Comparison of ENCODE assay signal across 27 cellular contexts in genomic region chr7:111235709-111236108, GRCh38.
A peak's percentile ranks its signal among the peaks of the same experiment; 100 is the strongest.
DNase-seq lines count a peak whose midpoint lies in the region; ATAC-seq, FAIRE-seq and TF ChIP-seq lines count a peak whose summit lies in the region.
"Had no signal": no experiment of that assay in that cellular context is flagged by ENCODE, and none has a peak within 500 bp of the region (broad histone marks: within the 10 kb centered on the region; RNA-seq: fewer than 3 reads in every experiment).

No MANE protein-coding gene starts in this region.

- TF ChIP-seq EP300 in HepG2 (IDR thresholded peaks at IDR 0.05; ENCODE audit: low read depth in 2 of 2, low read length in 2 of 2) (no peak), HepG2 (CRISPR knock-in tag; IDR thresholded peaks at IDR 0.05; ENCODE audit: borderline replicate concordance) (no peak)

- H3K27ac ChIP-seq in HepG2 (ENCODE audit: extremely low read length, insufficient read depth, low read length) (no peak overlapping the region), right lobe of liver (no peak overlapping the region), HEK293 (ENCODE audit: extremely low read depth, low read depth, low read length) (no peak overlapping the region)
- H3K27ac ChIP-seq: BLaER1 had no signal

- H3K4me3 ChIP-seq in HepG2 (replicated peaks in 1 of 3; ENCODE audit: insufficient read depth in 1 of 3, low read depth in 2 of 3, low read length in 3 of 3) (no peak overlapping the region), right lobe of liver (no peak overlapping the region), HEK293 (ENCODE audit: low read depth, low read length) (no peak overlapping the region)
- H3K4me3 ChIP-seq: BLaER1 had no signal

- H3K27me3 ChIP-seq in HepG2 (ENCODE audit: control insufficient read depth in 1 of 2, insufficient read depth in 2 of 2, low read length in 2 of 2), result no peaks in the 10 kb centered on the region
- no peaks in the 10 kb centered on the region for H3K27me3 ChIP-seq in right lobe of liver
- H3K27me3 ChIP-seq: BE2C, BLaER1 had no signal

- H3K4me1 ChIP-seq in HepG2 (ENCODE audit: insufficient read depth, low read length), result no peaks in the 10 kb centered on the region
- H3K4me1 ChIP-seq in right lobe of liver, result no peaks in the 10 kb centered on the region
- H3K4me1 ChIP-seq in HEK293 (ENCODE audit: control insufficient read depth, insufficient read depth, low read length), result no peaks in the 10 kb centered on the region
- H3K4me1 ChIP-seq: BLaER1 had no signal

- H3K4me2 ChIP-seq in HepG2 (ENCODE audit: low read depth, low read length), result no peak overlapping the region
- H3K4me2 ChIP-seq: BLaER1 had no signal

- peaks cover 3 to 5% of the 10 kb centered on the region in 2 donors for H3K36me3 Mint-ChIP-seq in activated T-cell treated with anti-CD3 and anti-CD28 coated beads, Interleukin-2, amount 50 U/mL, for 72 hours (ENCODE audit: insufficient read depth in 2 of 2)
- peaks cover 5% of the 10 kb centered on the region for H3K36me3 Mint-ChIP-seq in activated T-cell treated with anti-CD3 and anti-CD28 coated beads, Interleukin-2, amount 50 U/mL, for 24 hours (ENCODE audit: low read depth)
- H3K36me3 Mint-ChIP-seq: CD14-positive monocyte had no signal

- BruUV-seq in HepG2 (replicated peaks; lab: Mats Ljungman, UMichigan), result no TSS peak

- no peak overlapping the region for H2AFZ ChIP-seq in HepG2 (ENCODE audit: low read length)

- H4K20me1 ChIP-seq in HepG2 (ENCODE audit: insufficient read depth, low read length), result no peaks in the 10 kb centered on the region
- H4K20me1 ChIP-seq: BLaER1 had no signal

- H3K27ac Mint-ChIP-seq in activated T-cell treated with anti-CD3 and anti-CD28 coated beads, Interleukin-2, amount 50 U/mL, for 72 hours, result peak overlapping the region; percentile 22
- H3K27ac Mint-ChIP-seq in activated T-cell treated with anti-CD3 and anti-CD28 coated beads, Interleukin-2, amount 50 U/mL, for 24 hours, result no peak overlapping the region
- H3K27ac Mint-ChIP-seq: CD14-positive monocyte; CD4-positive, alpha-beta memory T cell; CD4-positive, CD25-positive, alpha-beta regulatory T cell; CD8-positive, alpha-beta memory T cell had no signal

- no peak overlapping the region for H3K4me3 Mint-ChIP-seq in activated T-cell treated with anti-CD3 and anti-CD28 coated beads, Interleukin-2, amount 50 U/mL, for 72 hours
- no peak overlapping the region for H3K4me3 Mint-ChIP-seq in activated T-cell treated with anti-CD3 and anti-CD28 coated beads, Interleukin-2, amount 50 U/mL, for 24 hours
- H3K4me3 Mint-ChIP-seq: CD14-positive monocyte; CD4-positive, alpha-beta memory T cell; CD4-positive, CD25-positive, alpha-beta regulatory T cell; CD8-positive, alpha-beta memory T cell had no signal

- in situ Hi-C loops in HepG2 (cut with HindIII; ENCODE audit: extremely low pct_ligation_motif_present, low pct_unique_long_range_greater_than_20kb), result no loop called here

- TF ChIP-seq POLR2A in HepG2 (IDR thresholded peaks at IDR 0.05; ENCODE audit: insufficient read depth in 1 of 2, low read depth in 2 of 2, low read length in 2 of 2), result no peak
- no peak for TF ChIP-seq POLR2A in right lobe of liver (IDR thresholded peaks at IDR 0.05)

- H3K36me3 ChIP-seq in HepG2 (replicated peaks in 1 of 2; ENCODE audit: control insufficient read depth in 1 of 2, insufficient read depth in 2 of 2, low read length in 2 of 2) (no peaks in the 10 kb centered on the region), right lobe of liver (no peaks in the 10 kb centered on the region), HEK293 (ENCODE audit: control insufficient read depth in 2 of 2, insufficient read depth in 1 of 2, low read length in 2 of 2) (no peaks in the 10 kb centered on the region)
- H3K36me3 ChIP-seq: BE2C, BLaER1 had no signal

- H3K9me3 ChIP-seq in HepG2 (ENCODE audit: low read length), result no peaks in the 10 kb centered on the region
- H3K9me3 ChIP-seq in right lobe of liver, result no peaks in the 10 kb centered on the region
- H3K9me3 ChIP-seq in HEK293 (ENCODE audit: control insufficient read depth, insufficient read depth, low read depth, low read length), result no peaks in the 10 kb centered on the region
- H3K9me3 ChIP-seq: BE2C, BLaER1 had no signal

- intact Hi-C loops in HepG2 (cut with micrococcal nuclease; ENCODE audit: unreplicated experiment), result no loop called here
- intact Hi-C loops in right lobe of liver (cut with DNase I), result no loop called here

- no peaks in the 10 kb centered on the region for H3K79me2 ChIP-seq in HepG2 (ENCODE audit: insufficient read depth, low read length)

- no peak for TF ChIP-seq RAD21 in HepG2 (CRISPR knock-in tag; IDR thresholded peaks at IDR 0.05)

- peaks cover 0 to 2% of the 10 kb centered on the region in 2 donors for H3K9me3 Mint-ChIP-seq in activated T-cell treated with anti-CD3 and anti-CD28 coated beads, Interleukin-2, amount 50 U/mL, for 72 hours
- H3K9me3 Mint-ChIP-seq in activated T-cell treated with anti-CD3 and anti-CD28 coated beads, Interleukin-2, amount 50 U/mL, for 24 hours, result peaks cover 4% of the 10 kb centered on the region

- no peak for FAIRE-seq in HepG2 (lab: Jason Lieb, UNC)
- FAIRE-seq: A204.1, GM12892, GM18507 had no signal

- TF ChIP-seq CTCF in HepG2 (CRISPR knock-in tag; IDR thresholded peaks at IDR 0.05), result no peak
- no peak for TF ChIP-seq CTCF in right lobe of liver (IDR thresholded peaks at IDR 0.05)
- TF ChIP-seq CTCF in HEK293 (tag by site-specific recombination; IDR thresholded peaks at IDR 0.05), result no peak

- no peak for DNase-seq in activated T-cell treated with anti-CD3 and anti-CD28 coated beads, Interleukin-2, amount 50 U/mL, for 72 hours
- DNase-seq in activated T-cell treated with anti-CD3 and anti-CD28 coated beads, Interleukin-2, amount 50 U/mL, for 24 hours, result no peak
- no peak for DNase-seq in HepG2 (ENCODE audit: low spot score)
- DNase-seq in right lobe of liver, result no peak
- DNase-seq in SKM-1 (lab: John Stamatoyannopoulos, UW; ENCODE audit: unreplicated experiment), result no peak
- no peak for DNase-seq in NCI-H2227 treated with DMSO at 0.1 percent for 48 hours (lab: John Stamatoyannopoulos, UW)
- DNase-seq: 8988T; ACHN; BE2C; C1 segment of cervical spinal cord; CD4-positive, alpha-beta memory T cell; CD4-positive, CD25-positive, alpha-beta regulatory T cell; CD8-positive, alpha-beta memory T cell; COR-L47; DMS 273 treated with DMSO at 0.1 percent for 48 hours; DMS153; DMS53; DMS79; DND-41; EL; GDM1 had no signal

- no peak for ATAC-seq in activated T-cell treated with anti-CD3 and anti-CD28 coated beads, Interleukin-2, amount 50 U/mL, for 72 hours (replicated peaks in 1 of 2)
- ATAC-seq in HepG2 (no peak), right lobe of liver (no peak)

- CTCF ChIA-PET in HepG2 (lab: Yijun Ruan, JAX; ENCODE audit: low intra/inter-chr PET ratio, low total read pairs), result no interaction called here
- CTCF ChIA-PET in HEK293 (lab: Yijun Ruan, JAX), result no interaction called here

- peaks cover 21% of the 10 kb centered on the region for H3K4me1 Mint-ChIP-seq in activated T-cell treated with anti-CD3 and anti-CD28 coated beads, Interleukin-2, amount 50 U/mL, for 72 hours (ENCODE audit: low read depth)
- H3K4me1 Mint-ChIP-seq in activated T-cell treated with anti-CD3 and anti-CD28 coated beads, Interleukin-2, amount 50 U/mL, for 24 hours (ENCODE audit: low read depth), result peaks cover 16% of the 10 kb centered on the region

- H3K27me3 Mint-ChIP-seq in activated T-cell treated with anti-CD3 and anti-CD28 coated beads, Interleukin-2, amount 50 U/mL, for 72 hours (ENCODE audit: low read depth), result no peaks in the 10 kb centered on the region
- no peaks in the 10 kb centered on the region for H3K27me3 Mint-ChIP-seq in activated T-cell treated with anti-CD3 and anti-CD28 coated beads, Interleukin-2, amount 50 U/mL, for 24 hours
- H3K27me3 Mint-ChIP-seq: CD4-positive, alpha-beta memory T cell; CD4-positive, CD25-positive, alpha-beta regulatory T cell; CD8-positive, alpha-beta memory T cell had no signal

- no peak overlapping the region for H3K9ac ChIP-seq in HepG2 (ENCODE audit: insufficient read depth, low read depth, low read length)
- H3K9ac ChIP-seq: BLaER1 had no signal

- POLR2A ChIA-PET in HepG2 (lab: Yijun Ruan, JAX), result no interaction called here
- POLR2A ChIA-PET in HEK293 (lab: Yijun Ruan, JAX), result no interaction called here

TF ChIP-seq in HepG2, 621 proteins besides CTCF, POLR2A, EP300 and RAD21:
- TF ChIP-seq ZSCAN12 (CRISPR knock-in tag; IDR thresholded peaks at IDR 0.05), result no peak
- TF ChIP-seq ATF7 (IDR thresholded peaks at IDR 0.05), result 0 out of 2 replicates have a peak, but pooled peaks have one; percentile 8
- no peak for TF ChIP-seq ATF7 (CRISPR knock-in tag; IDR thresholded peaks at IDR 0.05)

TF ChIP-seq in HEK293, 187 proteins besides CTCF, POLR2A, EP300 and RAD21:
- TF ChIP-seq ATF2 (tag by site-specific recombination; IDR thresholded peaks at IDR 0.05; ENCODE audit: low read depth), result 0 out of 2 replicates have a peak, but pooled peaks have one; percentile 18
- TF ChIP-seq ZNF394 (tag by site-specific recombination; IDR thresholded peaks at IDR 0.05; ENCODE audit: borderline replicate concordance), result no peak
